ENCODE assay signal across 3 cellular contexts in genomic region chr2:126692934-126693592, GRCh38. TPM values are rescaled to one million over a fixed set of nuclear protein-coding genes. Genes with fewer than 3 reads are reported as not detected.
"Had no signal": no experiment of that assay in that cellular context is flagged by ENCODE, and none has a peak within 500 bp of the region (broad histone marks: within the 10 kb centered on the region; RNA-seq: fewer than 3 reads in every experiment).

No MANE protein-coding gene starts in this region.

RNA-seq across cellular contexts. Expression of gene GYPC, which starts 37.1 kb away (rescaled TPM):
- total RNA-seq: HT1080, PC-3 had no signal
- polyA plus RNA-seq: SK-N-SH had no signal
